Comparison of ENCODE assay signal across 20 cellular contexts in genomic region chr3:186879776-186880175, GRCh38. TPM values are rescaled to one million over a fixed set of nuclear protein-coding genes. Genes with fewer than 3 reads are reported as not detected.
"Had no signal": no experiment of that assay in that cellular context is flagged by ENCODE, and none has a peak within 500 bp of the region (broad histone marks: within the 10 kb centered on the region; RNA-seq: fewer than 3 reads in every experiment).

No MANE protein-coding gene starts in this region.

- ATAC-seq: body of pancreas; effector memory CD8-positive, alpha-beta T cell; left cardiac atrium; lower lobe of right lung; naive thymus-derived CD8-positive, alpha-beta T cell; sciatic nerve; stimulated activated memory B cell treated with anti-CD40 and anti-IgM and Interleukin-4, amounts not matched to agents 10 μg/mL and 1 μg/mL and 100 μg/mL, for 72 hours had no signal

- H3K36me3 Mint-ChIP-seq: naive thymus-derived CD8-positive, alpha-beta T cell; stimulated activated memory B cell treated with anti-CD40 and anti-IgM and Interleukin-4, amounts not matched to agents 10 μg/mL and 1 μg/mL and 100 μg/mL, for 72 hours; type B pancreatic cell had no signal

- H3K27me3 ChIP-seq: body of pancreas, testis had no signal

- H3K9me3 ChIP-seq: body of pancreas, lower lobe of right lung, testis had no signal

- H3K4me3 ChIP-seq: body of pancreas, lower lobe of right lung, smooth muscle cell, testis had no signal

- H3K4me1 ChIP-seq: body of pancreas, lower lobe of right lung, testis had no signal

- DNase-seq: activated gamma-delta T cell treated with Interleukin-2 at 50 U/mL for 16 hours; body of pancreas; effector memory CD8-positive, alpha-beta T cell; foreskin fibroblast; hippocampal formation; left cardiac atrium; lower lobe of right lung; naive thymus-derived CD8-positive, alpha-beta T cell; stimulated activated CD4-positive, alpha-beta T cell treated with anti-CD3 and anti-CD28 coated beads, Interleukin-4, amount 100 ng/mL, for 1 hour; testis; WERI-Rb-1 had no signal

- H3K27ac Mint-ChIP-seq: stimulated activated memory B cell treated with anti-CD40 and anti-IgM and Interleukin-4, amounts not matched to agents 10 μg/mL and 1 μg/mL and 100 μg/mL, for 72 hours; type B pancreatic cell had no signal

- H3K36me3 ChIP-seq: lower lobe of right lung, WERI-Rb-1 had no signal

- H3K4me3 Mint-ChIP-seq: stimulated activated memory B cell treated with anti-CD40 and anti-IgM and Interleukin-4, amounts not matched to agents 10 μg/mL and 1 μg/mL and 100 μg/mL, for 72 hours; type B pancreatic cell had no signal

- H3K27me3 Mint-ChIP-seq: effector memory CD8-positive, alpha-beta T cell; naive thymus-derived CD8-positive, alpha-beta T cell; stimulated activated memory B cell treated with anti-CD40 and anti-IgM and Interleukin-4, amounts not matched to agents 10 μg/mL and 1 μg/mL and 100 μg/mL, for 72 hours had no signal

- FAIRE-seq: islet of Langerhans had no signal

- H3K27ac ChIP-seq: body of pancreas, epithelial cell of prostate, lower lobe of right lung, testis, WERI-Rb-1 had no signal

- H3K4me2 ChIP-seq: smooth muscle cell had no signal

- H3K9me3 Mint-ChIP-seq: activated naive CD4-positive, alpha-beta T cell treated with anti-CD3 and anti-CD28 coated beads, Interleukin-2, amount 50 U/mL, for 72 hours; stimulated activated memory B cell treated with anti-CD40 and anti-IgM and Interleukin-4, amounts not matched to agents 10 μg/mL and 1 μg/mL and 100 μg/mL, for 72 hours had no signal

RNA-seq across cellular contexts. Expression of gene ADIPOQ, which starts 37.3 kb away (rescaled TPM):
- total RNA-seq: activated naive CD4-positive, alpha-beta T cell treated with anti-CD3 and anti-CD28 coated beads, Interleukin-2, amount 50 U/mL, for 72 hours; dermis microvascular lymphatic vessel endothelial cell; lower lobe of right lung; naive thymus-derived CD8-positive, alpha-beta T cell; smooth muscle cell; T-helper 1 cell treated with Interleukin-12 subunit alpha and Interleukin-12 subunit beta and Interleukin-4 antibody, amounts not matched to agents 30 ng/mL and 1 ng/mL, for 36 hours had no signal
- polyA plus RNA-seq: naive thymus-derived CD8-positive, alpha-beta T cell; smooth muscle cell had no signal
